Comparison of ENCODE assay signal across 8 cellular contexts in genomic region chr1:36350659-36351171, GRCh38. TPM values are rescaled to one million over a fixed set of nuclear protein-coding genes. Genes with fewer than 3 reads are reported as not detected.
A peak's percentile ranks its signal among the peaks of the same experiment; 100 is the strongest.
DNase-seq lines count a peak whose midpoint lies in the region; TF ChIP-seq lines count a peak whose summit lies in the region.

No MANE protein-coding gene starts in this region.

- CTCF ChIA-PET in activated CD4-positive, alpha-beta memory T cell treated with anti-CD3 and anti-CD28 coated beads for 36 hours (lab: Charles Lee), result interaction anchor here (0.8 to 5.0 kb wide), 9 partner anchors 8 to 202 kb away, joined by 3 to 39 read pairs (median 4); partner anchors contain the start of genes SH3D21 and TRAPPC3
- CTCF ChIA-PET in HEK293T (lab: Yijun Ruan, JAX), result interaction anchor here (0.9 kb wide), 1 partner anchor 10 kb away, joined by 3 read pairs; no protein-coding TSS in a partner anchor

- H3K4me1 Mint-ChIP-seq in activated CD4-positive, alpha-beta memory T cell treated with anti-CD3 and anti-CD28 coated beads for 36 hours (ENCODE audit: low read depth), result peaks cover 32% of the 10 kb centered on the region
- peaks cover 51% of the 10 kb centered on the region for H3K4me1 Mint-ChIP-seq in osteocyte (ENCODE audit: unreplicated experiment)

- peak overlapping the region; percentile 95 for H3K27ac ChIP-seq in epithelial cell of prostate

- H3K27ac Mint-ChIP-seq in activated CD4-positive, alpha-beta memory T cell treated with anti-CD3 and anti-CD28 coated beads for 36 hours, result peak overlapping the region; percentile 73
- peak overlapping the region; percentile 99 for H3K27ac Mint-ChIP-seq in osteocyte (ENCODE audit: unreplicated experiment)

- peaks cover 24% of the 10 kb centered on the region for H3K36me3 Mint-ChIP-seq in activated CD4-positive, alpha-beta memory T cell treated with anti-CD3 and anti-CD28 coated beads for 36 hours
- peaks cover 29% of the 10 kb centered on the region for H3K36me3 Mint-ChIP-seq in osteocyte (ENCODE audit: unreplicated experiment)

- no peaks in the 10 kb centered on the region for H3K9me3 Mint-ChIP-seq in activated CD4-positive, alpha-beta memory T cell treated with anti-CD3 and anti-CD28 coated beads for 36 hours
- H3K9me3 Mint-ChIP-seq in osteocyte (ENCODE audit: unreplicated experiment), result no peaks in the 10 kb centered on the region

- TF ChIP-seq CTCF in HFF-Myc (IDR thresholded peaks at IDR 0.05; ENCODE audit: low read depth, low read length, missing control alignments) (no peak), osteocyte (IDR thresholded peaks at IDR 0.05) (no peak)

- POLR2A ChIA-PET in activated CD4-positive, alpha-beta memory T cell treated with anti-CD3 and anti-CD28 coated beads for 36 hours (lab: Charles Lee), result interaction anchor here (0.8 to 1.7 kb wide), 3 partner anchors 16 to 47 kb away, joined by 3 to 6 read pairs (median 4); partner anchors contain the start of gene LSM10
- POLR2A ChIA-PET in HEK293T (lab: Yijun Ruan, JAX), result no interaction called here

- H3K4me3 ChIP-seq in HFF-Myc (replicated peaks; ENCODE audit: low read depth, low read length), result peak overlapping the region; percentile 20

- DNase-seq in HFF-Myc (ENCODE audit: extremely low read depth, low read depth), result no peak
- peak; percentile 67 for DNase-seq in activated CD4-positive, alpha-beta memory T cell treated with anti-CD3 and anti-CD28 coated beads for 36 hours
- DNase-seq in epithelial cell of prostate (ENCODE audit: low read depth, low spot score), result no peak
- peak; percentile 88 for DNase-seq in osteocyte (ENCODE audit: extremely low spot score, unreplicated experiment)
- no peak for DNase-seq in HEK293T (ENCODE audit: extremely low spot score)
- DNase-seq in NCI-H2107 (lab: John Stamatoyannopoulos, UW), result no peak
- DNase-seq in NCI-H146 treated with DMSO at 0.1 percent for 48 hours (lab: John Stamatoyannopoulos, UW; ENCODE audit: unreplicated experiment), result no peak
- DNase-seq in GM19240 (ENCODE audit: insufficient read length, low spot score), result no peak

- intact Hi-C loops in activated CD4-positive, alpha-beta memory T cell treated with anti-CD3 and anti-CD28 coated beads for 36 hours (cut with micrococcal nuclease), result loop anchor here (2.0 kb wide), 1 partner anchor 70 kb away; no protein-coding TSS in a partner anchor

- H3K27me3 Mint-ChIP-seq in activated CD4-positive, alpha-beta memory T cell treated with anti-CD3 and anti-CD28 coated beads for 36 hours, result no peaks in the 10 kb centered on the region
- H3K27me3 Mint-ChIP-seq in osteocyte (ENCODE audit: unreplicated experiment), result no peaks in the 10 kb centered on the region

- H3K4me3 Mint-ChIP-seq in activated CD4-positive, alpha-beta memory T cell treated with anti-CD3 and anti-CD28 coated beads for 36 hours, result no peak overlapping the region
- H3K4me3 Mint-ChIP-seq in osteocyte (ENCODE audit: unreplicated experiment), result peak overlapping the region; percentile 44

TF ChIP-seq in HEK293T, 16 proteins besides CTCF, POLR2A, EP300 and RAD21:
- TF ChIP-seq NFRKB (IDR thresholded peaks at IDR 0.05) (no peak), CTBP1 (IDR thresholded peaks at IDR 0.05; ENCODE audit: borderline replicate concordance) (no peak), FOXA1 (IDR thresholded peaks at IDR 0.05) (no peak), PKNOX1 (IDR thresholded peaks at IDR 0.05) (no peak), SP1 (IDR thresholded peaks at IDR 0.05) (no peak)

RNA-seq across cellular contexts. Expression of gene EVA1B, which starts 27.3 kb away (rescaled TPM):
- total RNA-seq in activated CD4-positive, alpha-beta memory T cell treated with anti-CD3 and anti-CD28 coated beads for 36 hours, result 10 to 100 TPM; 11.6 to 12.8 TPM
- total RNA-seq in osteocyte, result 113 and 115 TPM in 2 replicates

RNA-seq across cellular contexts. Expression of gene STK40, which starts 35.0 kb away (rescaled TPM):
- total RNA-seq in activated CD4-positive, alpha-beta memory T cell treated with anti-CD3 and anti-CD28 coated beads for 36 hours, result 10 to 100 TPM; 57.3 to 57.4 TPM
- total RNA-seq in osteocyte, result 42.0 and 45.0 TPM in 2 replicates

RNA-seq across cellular contexts. Expression of gene SH3D21, which starts 44.5 kb away (rescaled TPM):
- 10 to 100 TPM; 16.9 to 18.1 TPM for total RNA-seq in activated CD4-positive, alpha-beta memory T cell treated with anti-CD3 and anti-CD28 coated beads for 36 hours
- 5.1 and 6.4 TPM in 2 replicates for total RNA-seq in osteocyte

RNA-seq across cellular contexts. Expression of gene LSM10, which starts 47.0 kb away (rescaled TPM):
- 10 to 100 TPM; 46.0 to 47.0 TPM for total RNA-seq in activated CD4-positive, alpha-beta memory T cell treated with anti-CD3 and anti-CD28 coated beads for 36 hours
- total RNA-seq in osteocyte, result 46.5 and 48.2 TPM in 2 replicates

Comparison
In these comparisons a context has a peak if more than half of its experiments do, and no peak if none do; other contexts are left out.
1. DNase-seq: peak in activated CD4-positive, alpha-beta memory T cell treated with anti-CD3 and anti-CD28 coated beads for 36 hours (single experiment) and osteocyte (single experiment); none in HFF-Myc (single experiment), epithelial cell of prostate (single experiment), HEK293T (single experiment), NCI-H2107 (single experiment), NCI-H146 treated with DMSO at 0.1 percent for 48 hours (single experiment) and GM19240 (single experiment).